ENCODE assay signal across 16 cellular contexts in the genomic region with DNA sequence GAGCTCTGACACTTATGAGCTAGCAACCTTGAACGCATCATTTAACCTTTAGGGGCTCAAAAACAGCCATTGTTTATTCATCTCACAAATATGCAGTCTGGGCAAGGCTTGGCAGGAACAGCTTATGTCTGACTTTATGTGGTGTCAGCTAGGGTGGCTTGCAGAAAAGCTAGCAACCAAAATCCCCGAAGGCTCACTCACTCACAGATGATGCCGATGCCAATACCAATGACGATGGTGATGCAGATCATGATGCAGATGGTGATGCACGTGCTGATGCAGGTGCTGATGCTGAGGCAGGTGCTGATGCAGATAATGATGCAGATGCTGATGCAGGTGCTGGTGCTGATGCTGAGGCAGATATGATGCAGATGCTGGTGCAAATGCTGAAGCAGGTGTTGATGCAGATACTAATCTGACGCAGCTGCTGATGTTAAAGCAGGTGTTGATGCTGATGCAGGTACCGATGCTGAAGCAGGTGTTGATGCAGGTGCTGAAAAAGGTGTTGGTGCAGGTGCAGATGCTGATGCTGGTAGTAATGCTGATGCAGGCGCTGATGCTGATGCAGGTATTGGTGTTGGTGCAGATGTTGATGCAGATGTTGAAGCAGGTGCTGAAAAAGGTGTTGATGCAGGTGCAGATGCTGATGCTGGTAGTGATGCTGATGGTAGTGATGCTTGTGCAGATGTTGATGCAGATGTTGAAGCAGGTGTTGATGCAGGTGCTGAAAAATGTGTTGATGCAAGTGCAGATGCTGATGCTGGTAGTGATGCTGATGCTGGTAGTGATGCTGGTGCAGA.
DNase-seq lines count a peak whose midpoint lies in the region; ATAC-seq and TF ChIP-seq lines count a peak whose summit lies in the region.
"Had no signal": no experiment of that assay in that cellular context is flagged by ENCODE, and none has a peak within 500 bp of the region (broad histone marks: within the 10 kb centered on the region; RNA-seq: fewer than 3 reads in every experiment).

No MANE protein-coding gene starts in this region.

- WGBS in GM23248 (ENCODE audit: low coverage in 1 of 2, low lambda C conversion rate in 2 of 2, missing lambda C conversion rate in 2 of 2), 2 experiments: 42 to 50% methylated on average over 8 of the region's 8 CpGs

- H3K4me1 ChIP-seq in GM23248 (ENCODE audit: insufficient read depth): peaks cover 38% of the 10 kb centered on the region
- H3K4me1 ChIP-seq: Peyer's patch, uterus had no signal

- no peaks in the 10 kb centered on the region for H3K9me3 ChIP-seq in GM23248 (ENCODE audit: low read depth)
- H3K9me3 ChIP-seq: Peyer's patch, uterus had no signal

- ATAC-seq in esophagus mucosa (peak; percentile 41), GM21723 (IDR thresholded peaks at IDR 0.05; ENCODE audit: unreplicated experiment) (no peak), GM21529 (IDR thresholded peaks at IDR 0.05; ENCODE audit: unreplicated experiment) (no peak), GM19324 (IDR thresholded peaks at IDR 0.05; ENCODE audit: low FRiP score, unreplicated experiment) (no peak)
- ATAC-seq: activated T-cell treated with anti-CD3 and anti-CD28 coated beads, Interleukin-2, amount 50 U/mL, for 72 hours; stimulated activated memory B cell treated with anti-CD40 and anti-IgM and Interleukin-4, amounts not matched to agents 10 μg/mL and 1 μg/mL and 100 μg/mL, for 72 hours had no signal

- H3K27ac ChIP-seq in GM23248 (peak overlapping the region; percentile 83), RWPE1 (peak overlapping the region; percentile 91)
- H3K27ac ChIP-seq: Peyer's patch, uterus had no signal

- no peaks in the 10 kb centered on the region for H3K27me3 ChIP-seq in GM23248 (replicated peaks; ENCODE audit: insufficient read depth)
- H3K27me3 ChIP-seq: Peyer's patch, uterus had no signal

- DNase-seq in GM23248 (peak; percentile 85), RWPE1 (ENCODE audit: low spot score) (peak; percentile 88), retinal pigment epithelial cell (ENCODE audit: low read depth) (peak; percentile 76), HPDE6-E6E7 (ENCODE audit: extremely low spot score) (no peak)
- DNase-seq: activated CD4-positive, alpha-beta T cell treated with anti-CD3 and anti-CD28 coated beads, Interleukin-2, amount 10 ng/mL, durations not matched to agents 24 days and 14 days; activated T-cell treated with anti-CD3 and anti-CD28 coated beads, Interleukin-2, amount 50 U/mL, for 72 hours; left cardiac atrium; NCI-H2029 treated with DMSO at 0.1 percent for 48 hours; NCI-H69; Peyer's patch; uterus had no signal

- POLR2A ChIA-PET in RWPE1 (lab: Yijun Ruan, JAX; ENCODE audit: low non-redundant PET): interaction anchor here (0.6 kb wide), 1 partner anchor 20 kb away, joined by 3 read pairs; no protein-coding TSS in a partner anchor

- H3K9me2 ChIP-seq in GM23248 (ENCODE audit: insufficient read depth): no peaks in the 10 kb centered on the region

- no peak overlapping the region for H2AFZ ChIP-seq in GM23248

- H3K4me3 ChIP-seq in GM23248 (no peak overlapping the region), retinal pigment epithelial cell (ENCODE audit: low read length) (no peak overlapping the region)
- H3K4me3 ChIP-seq: Peyer's patch, uterus had no signal

- H3K79me2 ChIP-seq in GM23248 (ENCODE audit: insufficient read depth): no peaks in the 10 kb centered on the region

- H3K9ac ChIP-seq in GM23248: peak overlapping the region; percentile 56

- H3F3A ChIP-seq in GM23248 (ENCODE audit: insufficient read depth): peaks cover 46% of the 10 kb centered on the region

- H4K20me1 ChIP-seq in GM23248 (ENCODE audit: insufficient read depth): no peaks in the 10 kb centered on the region

- no peak for TF ChIP-seq CTCF in RWPE1 (conservative IDR thresholded peaks at IDR 0.05; ENCODE audit: low read depth)
- TF ChIP-seq CTCF in retinal pigment epithelial cell (conservative IDR thresholded peaks at IDR 0.05; ENCODE audit: low read depth, low read length): no peak

- CTCF ChIA-PET in RWPE1 (lab: Yijun Ruan, JAX): interaction anchor here (0.6 to 1.3 kb wide), 3 partner anchors 14 to 372 kb away, joined by 3 read pairs; no protein-coding TSS in a partner anchor

- peak overlapping the region; percentile 2 for H3K4me2 ChIP-seq in GM23248 (ENCODE audit: unreplicated experiment)

- H3K36me3 ChIP-seq in GM23248 (ENCODE audit: low read depth): no peaks in the 10 kb centered on the region
- H3K36me3 ChIP-seq: Peyer's patch, uterus had no signal

- in situ Hi-C loops in GM23248 (cut with MboI): no loop called here
